Comparison of ENCODE assay signal across 24 cellular contexts in genomic region chr13:101092985-101093384, GRCh38.
A peak's percentile ranks its signal among the peaks of the same experiment; 100 is the strongest.
DNase-seq lines count a peak whose midpoint lies in the region; ATAC-seq, FAIRE-seq and TF ChIP-seq lines count a peak whose summit lies in the region.
"Had no signal": no experiment of that assay in that cellular context is flagged by ENCODE, and none has a peak within 500 bp of the region (broad histone marks: within the 10 kb centered on the region; RNA-seq: fewer than 3 reads in every experiment).

No MANE protein-coding gene starts in this region.

- in situ Hi-C loops in HepG2 (cut with HindIII; ENCODE audit: extremely low pct_ligation_motif_present, low pct_unique_long_range_greater_than_20kb): no loop called here

- no peak for TF ChIP-seq RAD21 in HepG2 (CRISPR knock-in tag; IDR thresholded peaks at IDR 0.05)

- H4K91ac ChIP-seq in mesenchymal stem cell (ENCODE audit: low read length): no peak overlapping the region

- H3K4me1 ChIP-seq in A673 (ENCODE audit: insufficient read depth, low read length, poor library complexity, severe bottlenecking): no peaks in the 10 kb centered on the region
- H3K4me1 ChIP-seq in mesenchymal stem cell (ENCODE audit: control insufficient read depth, insufficient read depth, low read depth, low read length): no peaks in the 10 kb centered on the region
- H3K4me1 ChIP-seq in HepG2 (ENCODE audit: insufficient read depth, low read length): no peaks in the 10 kb centered on the region
- H3K4me1 ChIP-seq: BLaER1 had no signal

- no peak for ATAC-seq in HepG2

- H3K9me3 ChIP-seq in A673 (ENCODE audit: low read depth, low read length, poor library complexity, severe bottlenecking) (no peaks in the 10 kb centered on the region), mesenchymal stem cell (ENCODE audit: control insufficient read depth, low read length) (no peaks in the 10 kb centered on the region), HepG2 (ENCODE audit: low read length) (no peaks in the 10 kb centered on the region)
- H3K9me3 ChIP-seq: BLaER1, MG63 had no signal

- no peak overlapping the region for H2BK120ac ChIP-seq in mesenchymal stem cell (ENCODE audit: low read depth, low read length)

- H3K79me2 ChIP-seq in HepG2 (ENCODE audit: insufficient read depth, low read length): no peaks in the 10 kb centered on the region

- TF ChIP-seq EP300 in HepG2 (IDR thresholded peaks at IDR 0.05; ENCODE audit: low read depth in 2 of 2, low read length in 2 of 2) (no peak), HepG2 (CRISPR knock-in tag; IDR thresholded peaks at IDR 0.05; ENCODE audit: borderline replicate concordance) (no peak)

- TF ChIP-seq POLR2A in HepG2 (IDR thresholded peaks at IDR 0.05; ENCODE audit: insufficient read depth in 1 of 2, low read depth in 2 of 2, low read length in 2 of 2): no peak

- no peak overlapping the region for H3K18ac ChIP-seq in mesenchymal stem cell (ENCODE audit: low read depth in 1 of 2, low read length in 2 of 2)

- peak; percentile 5 for DNase-seq in A673 (ENCODE audit: low spot score)
- peak; percentile 30 for DNase-seq in HCEC 1CT
- DNase-seq in choroid plexus epithelial cell (ENCODE audit: low read depth): peak; percentile 3
- DNase-seq in mesenchymal stem cell: peak; percentile 33
- DNase-seq in HepG2 (ENCODE audit: low spot score): no peak
- DNase-seq in DMS 273 treated with DMSO at 0.1 percent for 48 hours (lab: John Stamatoyannopoulos, UW): no peak
- DNase-seq in NCI-H345 treated with DMSO at 0.1 percent for 48 hours (lab: John Stamatoyannopoulos, UW; ENCODE audit: unreplicated experiment): no peak
- DNase-seq: CD4-positive, alpha-beta T cell; COR-L47; DND-41; GOT3; Kasumi-1; MG63; NCI-H1417; NCI-H1694 treated with DMSO at 0.1 percent for 48 hours; NCI-H2081 treated with DMSO at 0.1 percent for 48 hours; NCI-H2171 treated with DMSO at 0.1 percent for 48 hours; NCI-H446; NCI-H526; OCI-M1; SHP77 treated with DMSO at 0.1 percent for 48 hours; T-helper 1 cell had no signal

- H3K14ac ChIP-seq in mesenchymal stem cell (ENCODE audit: low read length in 2 of 2): no peak overlapping the region

- H3K23ac ChIP-seq in mesenchymal stem cell (ENCODE audit: low read length in 2 of 2): no peak overlapping the region

- no TSS peak for BruUV-seq in A673 (replicated peaks; lab: Mats Ljungman, UMichigan)
- no TSS peak for BruUV-seq in HepG2 (replicated peaks; lab: Mats Ljungman, UMichigan)

- no peak for FAIRE-seq in HepG2 (lab: Jason Lieb, UNC)
- FAIRE-seq: GM12892 had no signal

- H3K4me2 ChIP-seq in mesenchymal stem cell (ENCODE audit: low read length, poor library complexity, severe bottlenecking) (no peak overlapping the region), HepG2 (ENCODE audit: low read depth, low read length) (no peak overlapping the region)
- H3K4me2 ChIP-seq: BLaER1 had no signal

- CTCF ChIA-PET in A673 (lab: Charles Lee) (no interaction called here), HepG2 (lab: Yijun Ruan, JAX; ENCODE audit: low intra/inter-chr PET ratio, low total read pairs) (no interaction called here)

- H4K20me1 ChIP-seq in HepG2 (ENCODE audit: insufficient read depth, low read length): no peaks in the 10 kb centered on the region
- H4K20me1 ChIP-seq: BLaER1 had no signal

- H3K27ac ChIP-seq in A673 (ENCODE audit: low read depth, low read length, poor library complexity, severe bottlenecking) (no peak overlapping the region), mesenchymal stem cell (ENCODE audit: low read length, poor library complexity, severe bottlenecking) (no peak overlapping the region), HepG2 (ENCODE audit: extremely low read length, insufficient read depth, low read length) (no peak overlapping the region)
- H3K27ac ChIP-seq: BLaER1 had no signal

- no peaks in the 10 kb centered on the region for H3K79me1 ChIP-seq in mesenchymal stem cell (replicated peaks; ENCODE audit: low read length, poor library complexity, severe bottlenecking)

- H2BK12ac ChIP-seq in mesenchymal stem cell (ENCODE audit: low read length in 2 of 2): no peak overlapping the region

- no peak overlapping the region for H3K4me3 ChIP-seq in A673 (ENCODE audit: low read depth, low read length, poor library complexity, severe bottlenecking)
- no peak overlapping the region for H3K4me3 ChIP-seq in choroid plexus epithelial cell (ENCODE audit: low read depth, low read length)
- no peak overlapping the region for H3K4me3 ChIP-seq in mesenchymal stem cell (ENCODE audit: insufficient read depth in 1 of 2, low read depth in 1 of 2, low read length in 2 of 2)
- no peak overlapping the region for H3K4me3 ChIP-seq in HepG2 (replicated peaks in 1 of 3; ENCODE audit: insufficient read depth in 1 of 3, low read depth in 2 of 3, low read length in 3 of 3)
- H3K4me3 ChIP-seq: BLaER1, MG63 had no signal

- H3K36me3 ChIP-seq in A673 (ENCODE audit: insufficient read depth, low read length, poor library complexity, severe bottlenecking) (no peaks in the 10 kb centered on the region), mesenchymal stem cell (ENCODE audit: control insufficient read depth in 1 of 2, insufficient read depth in 2 of 2, low read depth in 1 of 2, low read length in 2 of 2) (no peaks in the 10 kb centered on the region), HepG2 (replicated peaks in 1 of 2; ENCODE audit: control insufficient read depth in 1 of 2, insufficient read depth in 2 of 2, low read length in 2 of 2) (no peaks in the 10 kb centered on the region)
- H3K36me3 ChIP-seq: BLaER1, MG63 had no signal

- H3K9ac ChIP-seq in mesenchymal stem cell (ENCODE audit: low read length) (no peak overlapping the region), HepG2 (ENCODE audit: insufficient read depth, low read depth, low read length) (no peak overlapping the region)
- H3K9ac ChIP-seq: BLaER1 had no signal

- TF ChIP-seq CTCF in A673 (conservative IDR thresholded peaks at IDR 0.05; ENCODE audit: low read depth, low read length) (no peak), choroid plexus epithelial cell (conservative IDR thresholded peaks at IDR 0.05; ENCODE audit: low read depth, low read length) (no peak), HepG2 (CRISPR knock-in tag; IDR thresholded peaks at IDR 0.05) (no peak)

- no peak overlapping the region for H4K8ac ChIP-seq in mesenchymal stem cell (ENCODE audit: low read length)

- no peak overlapping the region for H2BK5ac ChIP-seq in mesenchymal stem cell (ENCODE audit: low read depth, low read length, poor library complexity, severe bottlenecking)

- POLR2A ChIA-PET in A673 (lab: Charles Lee; ENCODE audit: low non-redundant PET): interaction anchor here (0.5 kb wide), 1 partner anchor 1081 kb away, joined by 4 read pairs; no protein-coding TSS in a partner anchor
- POLR2A ChIA-PET in HepG2 (lab: Yijun Ruan, JAX): no interaction called here

- no peak overlapping the region for H3K4ac ChIP-seq in mesenchymal stem cell (ENCODE audit: low read depth in 1 of 2, low read length in 2 of 2)

- H2AFZ ChIP-seq in mesenchymal stem cell (ENCODE audit: low read depth, low read length) (no peak overlapping the region), HepG2 (ENCODE audit: low read length) (no peak overlapping the region)

- no peak overlapping the region for H2AK5ac ChIP-seq in mesenchymal stem cell (ENCODE audit: low read length, severe bottlenecking)

- no peak overlapping the region for H2BK15ac ChIP-seq in mesenchymal stem cell (ENCODE audit: low read depth, poor library complexity, severe bottlenecking)

- intact Hi-C loops in A673 (cut with micrococcal nuclease; ENCODE audit: unreplicated experiment) (no loop called here), HepG2 (cut with micrococcal nuclease; ENCODE audit: unreplicated experiment) (no loop called here)

- H3K27me3 ChIP-seq in A673 (replicated peaks; ENCODE audit: insufficient read depth, low read depth, low read length, poor library complexity) (no peaks in the 10 kb centered on the region), mesenchymal stem cell (ENCODE audit: control insufficient read depth in 1 of 2, insufficient read depth in 1 of 2, low read length in 2 of 2) (no peaks in the 10 kb centered on the region), HepG2 (ENCODE audit: control insufficient read depth in 1 of 2, insufficient read depth in 2 of 2, low read length in 2 of 2) (peaks cover 3 to 20% of the 10 kb centered on the region in 2 experiments; a peak in 2 of 5 replicates)
- H3K27me3 ChIP-seq: BLaER1 had no signal

TF ChIP-seq in HepG2, 621 proteins besides CTCF, POLR2A, EP300 and RAD21 (continues in another document):
- TF ChIP-seq MZF1 (CRISPR knock-in tag; IDR thresholded peaks at IDR 0.05; ENCODE audit: borderline replicate concordance) (no peak), NFE2L2 (IDR thresholded peaks at IDR 0.05; ENCODE audit: low read length) (no peak), KDM2A (CRISPR knock-in tag; IDR thresholded peaks at IDR 0.05; ENCODE audit: borderline replicate concordance, low read depth) (no peak), ZNF724P (CRISPR knock-in tag; IDR thresholded peaks at IDR 0.05; ENCODE audit: borderline replicate concordance) (no peak), ZNF12 (CRISPR knock-in tag; IDR thresholded peaks at IDR 0.05) (no peak), CENPT (CRISPR knock-in tag; IDR thresholded peaks at IDR 0.05; ENCODE audit: low read depth) (no peak), ZNF687 (CRISPR knock-in tag; IDR thresholded peaks at IDR 0.05) (no peak)

Comparison
In these comparisons a context has a peak if more than half of its experiments do, and no peak if none do; other contexts are left out.
1. DNase-seq: peak in A673 (single experiment), HCEC 1CT (single experiment), choroid plexus epithelial cell (single experiment) and mesenchymal stem cell (single experiment); none in HepG2 (single experiment), DMS 273 treated with DMSO at 0.1 percent for 48 hours (single experiment) and NCI-H345 treated with DMSO at 0.1 percent for 48 hours (single experiment).